ENCODE assay signal across 1 cellular context in genomic region chr6:157221049-157221816, GRCh38.
TF ChIP-seq lines count a peak whose summit lies in the region.

No MANE protein-coding gene starts in this region.

TF ChIP-seq in K562, 482 proteins besides CTCF, POLR2A, EP300 and RAD21 (continued from another document and continues in another):
- TF ChIP-seq ZBTB40 (IDR thresholded peaks at IDR 0.05) (peak; percentile 37), ZBTB40 (CRISPR knock-in tag; IDR thresholded peaks at IDR 0.05) (no peak), ELF2 (CRISPR knock-in tag; IDR thresholded peaks at IDR 0.05) (peak; percentile 32; the same call in 1 of the 2 replicates), HDGF (IDR thresholded peaks at IDR 0.05) (peak; percentile 100), MBD2 (IDR thresholded peaks at IDR 0.05; ENCODE audit: borderline replicate concordance, low read depth) (no peak), MCM3 (IDR thresholded peaks at IDR 0.05) (peak; percentile 73; the same call in 1 of the 2 replicates), RBM15 (IDR thresholded peaks at IDR 0.05; ENCODE audit: insufficient read depth, low read length) (no peak), GTF2E2 (tag; IDR thresholded peaks at IDR 0.05) (peak; percentile 79), NUFIP1 (IDR thresholded peaks at IDR 0.05; ENCODE audit: partially characterized antibody) (no peak), CCAR2 (IDR thresholded peaks at IDR 0.05; ENCODE audit: low read depth, low read length) (no peak), IRF2 (CRISPR knock-in tag; IDR thresholded peaks at IDR 0.05) (no peak), SMARCA5 (IDR thresholded peaks at IDR 0.05) (peak; percentile 92), DMBX1 (CRISPR knock-in tag; IDR thresholded peaks at IDR 0.05; ENCODE audit: borderline replicate concordance) (no peak), HDAC3 (IDR thresholded peaks at IDR 0.05; ENCODE audit: borderline replicate concordance, partially characterized antibody) (no peak), PURB (CRISPR knock-in tag; IDR thresholded peaks at IDR 0.05; ENCODE audit: low read depth) (no peak), CHD4 (IDR thresholded peaks at IDR 0.05; ENCODE audit: insufficient read depth, insufficient replicate concordance, low read depth, low read length, poor library complexity, severe bottlenecking) (no peak), FOXP4 (CRISPR knock-in tag; IDR thresholded peaks at IDR 0.05; ENCODE audit: borderline replicate concordance) (no peak), GTF2F1 (IDR thresholded peaks at IDR 0.05; ENCODE audit: low read depth, low read length) (peak; percentile 63; the same call in 1 of the 2 replicates), ZSCAN32 (CRISPR knock-in tag; IDR thresholded peaks at IDR 0.05) (no peak), ZNF668 (CRISPR knock-in tag; IDR thresholded peaks at IDR 0.05) (no peak; the same call in 1 of the 2 replicates), CEBPZ (IDR thresholded peaks at IDR 0.05; ENCODE audit: borderline replicate concordance, low read depth, low read length) (no peak), STAT5A (IDR thresholded peaks at IDR 0.05; ENCODE audit: borderline replicate concordance, low read length) (no peak), HMBOX1 (IDR thresholded peaks at IDR 0.05) (no peak), RFX5 (IDR thresholded peaks at IDR 0.05; ENCODE audit: low read depth, low read length) (no peak)
- TF ChIP-seq, protein P1, sequence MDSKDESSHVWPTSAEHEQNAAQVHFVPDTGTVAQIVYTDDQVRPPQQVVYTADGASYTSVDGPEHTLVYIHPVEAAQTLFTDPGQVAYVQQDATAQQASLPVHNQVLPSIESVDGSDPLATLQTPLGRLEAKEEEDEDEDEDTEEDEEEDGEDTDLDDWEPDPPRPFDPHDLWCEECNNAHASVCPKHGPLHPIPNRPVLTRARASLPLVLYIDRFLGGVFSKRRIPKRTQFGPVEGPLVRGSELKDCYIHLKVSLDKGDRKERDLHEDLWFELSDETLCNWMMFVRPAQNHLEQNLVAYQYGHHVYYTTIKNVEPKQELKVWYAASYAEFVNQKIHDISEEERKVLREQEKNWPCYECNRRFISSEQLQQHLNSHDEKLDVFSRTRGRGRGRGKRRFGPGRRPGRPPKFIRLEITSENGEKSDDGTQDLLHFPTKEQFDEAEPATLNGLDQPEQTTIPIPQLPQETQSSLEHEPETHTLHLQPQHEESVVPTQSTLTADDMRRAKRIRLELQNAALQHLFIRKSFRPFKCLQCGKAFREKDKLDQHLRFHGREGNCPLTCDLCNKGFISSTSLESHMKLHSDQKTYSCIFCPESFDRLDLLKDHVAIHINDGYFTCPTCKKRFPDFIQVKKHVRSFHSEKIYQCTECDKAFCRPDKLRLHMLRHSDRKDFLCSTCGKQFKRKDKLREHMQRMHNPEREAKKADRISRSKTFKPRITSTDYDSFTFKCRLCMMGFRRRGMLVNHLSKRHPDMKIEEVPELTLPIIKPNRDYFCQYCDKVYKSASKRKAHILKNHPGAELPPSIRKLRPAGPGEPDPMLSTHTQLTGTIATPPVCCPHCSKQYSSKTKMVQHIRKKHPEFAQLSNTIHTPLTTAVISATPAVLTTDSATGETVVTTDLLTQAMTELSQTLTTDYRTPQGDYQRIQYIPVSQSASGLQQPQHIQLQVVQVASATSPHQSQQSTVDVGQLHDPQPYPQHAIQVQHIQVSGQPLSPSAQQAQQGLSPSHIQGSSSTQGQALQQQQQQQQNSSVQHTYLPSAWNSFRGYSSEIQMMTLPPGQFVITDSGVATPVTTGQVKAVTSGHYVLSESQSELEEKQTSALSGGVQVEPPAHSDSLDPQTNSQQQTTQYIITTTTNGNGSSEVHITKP (IDR thresholded peaks at IDR 0.05; ENCODE audit: partially characterized antibody), result no peak
- TF ChIP-seq, protein P2, sequence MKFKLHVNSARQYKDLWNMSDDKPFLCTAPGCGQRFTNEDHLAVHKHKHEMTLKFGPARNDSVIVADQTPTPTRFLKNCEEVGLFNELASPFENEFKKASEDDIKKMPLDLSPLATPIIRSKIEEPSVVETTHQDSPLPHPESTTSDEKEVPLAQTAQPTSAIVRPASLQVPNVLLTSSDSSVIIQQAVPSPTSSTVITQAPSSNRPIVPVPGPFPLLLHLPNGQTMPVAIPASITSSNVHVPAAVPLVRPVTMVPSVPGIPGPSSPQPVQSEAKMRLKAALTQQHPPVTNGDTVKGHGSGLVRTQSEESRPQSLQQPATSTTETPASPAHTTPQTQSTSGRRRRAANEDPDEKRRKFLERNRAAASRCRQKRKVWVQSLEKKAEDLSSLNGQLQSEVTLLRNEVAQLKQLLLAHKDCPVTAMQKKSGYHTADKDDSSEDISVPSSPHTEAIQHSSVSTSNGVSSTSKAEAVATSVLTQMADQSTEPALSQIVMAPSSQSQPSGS (CRISPR knock-in tag; IDR thresholded peaks at IDR 0.05), result no peak
- TF ChIP-seq, protein P3, sequence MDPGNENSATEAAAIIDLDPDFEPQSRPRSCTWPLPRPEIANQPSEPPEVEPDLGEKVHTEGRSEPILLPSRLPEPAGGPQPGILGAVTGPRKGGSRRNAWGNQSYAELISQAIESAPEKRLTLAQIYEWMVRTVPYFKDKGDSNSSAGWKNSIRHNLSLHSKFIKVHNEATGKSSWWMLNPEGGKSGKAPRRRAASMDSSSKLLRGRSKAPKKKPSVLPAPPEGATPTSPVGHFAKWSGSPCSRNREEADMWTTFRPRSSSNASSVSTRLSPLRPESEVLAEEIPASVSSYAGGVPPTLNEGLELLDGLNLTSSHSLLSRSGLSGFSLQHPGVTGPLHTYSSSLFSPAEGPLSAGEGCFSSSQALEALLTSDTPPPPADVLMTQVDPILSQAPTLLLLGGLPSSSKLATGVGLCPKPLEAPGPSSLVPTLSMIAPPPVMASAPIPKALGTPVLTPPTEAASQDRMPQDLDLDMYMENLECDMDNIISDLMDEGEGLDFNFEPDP (CRISPR knock-in tag; IDR thresholded peaks at IDR 0.05), result no peak
- TF ChIP-seq, protein P4, sequence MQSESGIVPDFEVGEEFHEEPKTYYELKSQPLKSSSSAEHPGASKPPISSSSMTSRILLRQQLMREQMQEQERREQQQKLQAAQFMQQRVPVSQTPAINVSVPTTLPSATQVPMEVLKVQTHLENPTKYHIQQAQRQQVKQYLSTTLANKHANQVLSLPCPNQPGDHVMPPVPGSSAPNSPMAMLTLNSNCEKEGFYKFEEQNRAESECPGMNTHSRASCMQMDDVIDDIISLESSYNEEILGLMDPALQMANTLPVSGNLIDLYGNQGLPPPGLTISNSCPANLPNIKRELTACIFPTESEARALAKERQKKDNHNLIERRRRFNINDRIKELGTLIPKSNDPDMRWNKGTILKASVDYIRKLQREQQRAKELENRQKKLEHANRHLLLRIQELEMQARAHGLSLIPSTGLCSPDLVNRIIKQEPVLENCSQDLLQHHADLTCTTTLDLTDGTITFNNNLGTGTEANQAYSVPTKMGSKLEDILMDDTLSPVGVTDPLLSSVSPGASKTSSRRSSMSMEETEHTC (IDR thresholded peaks at IDR 0.05), result no peak
